ENCODE assay signal across 28 cellular contexts in the genomic region with DNA sequence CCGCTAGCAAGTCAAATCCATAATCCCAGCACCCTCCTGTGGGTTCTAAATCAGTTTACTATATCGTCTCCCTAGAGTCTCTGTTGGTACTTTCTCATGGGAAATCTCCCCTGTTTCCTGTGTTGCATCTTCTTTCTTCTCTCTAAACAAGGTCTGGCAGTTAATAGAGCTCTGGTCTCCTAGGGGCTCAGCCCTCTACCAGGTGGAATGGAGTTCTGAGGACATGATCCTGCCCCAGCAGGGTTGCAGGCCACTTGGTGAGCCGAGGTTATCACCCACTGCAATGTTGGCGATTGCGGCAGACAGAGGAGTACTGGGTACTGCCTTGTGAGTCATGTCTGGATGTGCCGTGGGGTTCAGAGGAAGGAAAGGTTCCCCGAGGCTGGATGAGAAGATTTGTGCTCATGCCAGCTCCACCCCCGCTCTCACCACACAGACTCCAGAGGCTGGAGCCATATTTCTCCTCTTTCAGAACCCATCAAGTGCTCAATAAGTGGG. TPM values are rescaled to one million over a fixed set of nuclear protein-coding genes. Genes with fewer than 3 reads are reported as not detected.
A peak's percentile ranks its signal among the peaks of the same experiment; 100 is the strongest.
DNase-seq lines count a peak whose midpoint lies in the region; ATAC-seq and TF ChIP-seq lines count a peak whose summit lies in the region.
"Had no signal": no experiment of that assay in that cellular context is flagged by ENCODE, and none has a peak within 500 bp of the region (broad histone marks: within the 10 kb centered on the region; RNA-seq: fewer than 3 reads in every experiment).

No MANE protein-coding gene starts in this region.

- no peaks in the 10 kb centered on the region for H3F3A ChIP-seq in GM23248 (ENCODE audit: insufficient read depth)

- ATAC-seq in right cardiac atrium (no peak), HG02571 (IDR thresholded peaks at IDR 0.05; ENCODE audit: unreplicated experiment) (no peak)
- ATAC-seq: activated CD8-positive, alpha-beta memory T cell treated with anti-CD3 and anti-CD28 coated beads, Interleukin-2, amount 10 ng/mL, durations not matched to agents 7 days and 5 days; K562; naive thymus-derived CD8-positive, alpha-beta T cell; pancreas had no signal

- CTCF ChIA-PET in RWPE1 (lab: Yijun Ruan, JAX): no interaction called here

- no peak overlapping the region for H3K4me3 ChIP-seq in GM23248
- H3K4me3 ChIP-seq in epithelial cell of esophagus (ENCODE audit: low read length): no peak overlapping the region
- no peak overlapping the region for H3K4me3 ChIP-seq in osteoblast (ENCODE audit: insufficient read depth, low read length)
- no peak overlapping the region for H3K4me3 ChIP-seq in right cardiac atrium (ENCODE audit: low read length)
- H3K4me3 ChIP-seq in esophagus squamous epithelium: no peak overlapping the region
- H3K4me3 ChIP-seq: K562, pancreas, right atrium auricular region, thyroid gland had no signal

- POLR2A ChIA-PET in RWPE1 (lab: Yijun Ruan, JAX; ENCODE audit: low non-redundant PET): no interaction called here

- no peak overlapping the region for H3K9ac ChIP-seq in GM23248

- TF ChIP-seq CTCF in RWPE1 (conservative IDR thresholded peaks at IDR 0.05; ENCODE audit: low read depth) (no peak), epithelial cell of esophagus (IDR thresholded peaks at IDR 0.05; ENCODE audit: insufficient read depth, low read depth, low read length, missing control alignments) (no peak), osteoblast (IDR thresholded peaks at IDR 0.05; ENCODE audit: extremely low read depth, low read depth, low read length) (no peak), esophagus squamous epithelium (IDR thresholded peaks at IDR 0.05) (no peak)

- no peaks in the 10 kb centered on the region for H3K36me3 ChIP-seq in GM23248 (ENCODE audit: low read depth)
- no peaks in the 10 kb centered on the region for H3K36me3 ChIP-seq in osteoblast (ENCODE audit: insufficient read depth, low read length)
- H3K36me3 ChIP-seq in esophagus squamous epithelium: no peaks in the 10 kb centered on the region
- H3K36me3 ChIP-seq: pancreas, right atrium auricular region, thyroid gland, WERI-Rb-1 had no signal

- H3K4me1 ChIP-seq in GM23248 (ENCODE audit: insufficient read depth) (no peaks in the 10 kb centered on the region; the same call in 1 of the 2 replicates), osteoblast (ENCODE audit: insufficient read depth, low read length) (peaks cover 30% of the 10 kb centered on the region), right cardiac atrium (ENCODE audit: control insufficient read depth, insufficient read depth, low read length) (no peaks in the 10 kb centered on the region), esophagus squamous epithelium (no peaks in the 10 kb centered on the region)
- H3K4me1 ChIP-seq: pancreas, right atrium auricular region, thyroid gland had no signal

- intact Hi-C loops in right cardiac atrium (cut with DNase I): no loop called here
- intact Hi-C loops in esophagus squamous epithelium (cut with DNase I): no loop called here

- H3K79me2 ChIP-seq in GM23248 (ENCODE audit: insufficient read depth): no peaks in the 10 kb centered on the region
- no peaks in the 10 kb centered on the region for H3K79me2 ChIP-seq in osteoblast (ENCODE audit: insufficient read depth, low read length)

- H3K9me2 ChIP-seq in GM23248 (ENCODE audit: insufficient read depth): no peaks in the 10 kb centered on the region

- H3K27ac ChIP-seq in GM23248 (no peak overlapping the region), RWPE1 (no peak overlapping the region), osteoblast (ENCODE audit: low read depth, low read length) (no peak overlapping the region), right cardiac atrium (ENCODE audit: low read length) (no peak overlapping the region), esophagus squamous epithelium (no peak overlapping the region)
- H3K27ac ChIP-seq: pancreas, right atrium auricular region, thyroid gland, WERI-Rb-1 had no signal

- WGBS in GM23248 (ENCODE audit: low coverage in 1 of 2, low lambda C conversion rate in 2 of 2, missing lambda C conversion rate in 2 of 2), 2 experiments: 58 to 60% methylated on average over 8 of the region's 8 CpGs
- WGBS in right cardiac atrium: 68% methylated on average over 8 of the region's 8 CpGs
- WGBS in esophagus squamous epithelium, 2 donors: 48 to 59% methylated on average over 7 to 8 of the region's 8 CpGs

- H4K20me1 ChIP-seq in GM23248 (ENCODE audit: insufficient read depth) (no peaks in the 10 kb centered on the region), osteoblast (ENCODE audit: insufficient read depth, low read length) (no peaks in the 10 kb centered on the region)

- no peak overlapping the region for H2AFZ ChIP-seq in GM23248
- peak overlapping the region; percentile 4 for H2AFZ ChIP-seq in osteoblast (ENCODE audit: low read length)

- in situ Hi-C loops in GM23248 (cut with MboI): no loop called here

- no peak for TF ChIP-seq POLR2A in esophagus squamous epithelium (IDR thresholded peaks at IDR 0.05)

- H3K4me2 ChIP-seq in GM23248 (ENCODE audit: unreplicated experiment) (no peak overlapping the region), osteoblast (ENCODE audit: insufficient read depth, low read length) (no peak overlapping the region)

- peak; percentile 42 for DNase-seq in GM23248
- DNase-seq in RWPE1 (ENCODE audit: low spot score): peak; percentile 64
- DNase-seq in epithelial cell of esophagus (ENCODE audit: low read depth): peak; percentile 47
- DNase-seq in osteoblast (ENCODE audit: insufficient read length, low spot score, missing footprints): no peak
- no peak for DNase-seq in right cardiac atrium
- no peak for DNase-seq in esophagus squamous epithelium (lab: John Stamatoyannopoulos, UW)
- no peak for DNase-seq in NCI-H2227 treated with DMSO at 0.1 percent for 48 hours (lab: John Stamatoyannopoulos, UW)
- DNase-seq: activated CD4-positive, alpha-beta T cell treated with anti-CD3 and anti-CD28 coated beads, Interleukin-2, amount 10 ng/mL, durations not matched to agents 7 days and 5 days; activated CD8-positive, alpha-beta memory T cell treated with anti-CD3 and anti-CD28 coated beads, Interleukin-2, amount 10 ng/mL, durations not matched to agents 7 days and 5 days; activated naive CD4-positive, alpha-beta T cell treated with anti-CD3 and anti-CD28 coated beads, Interleukin-2, amount 10 ng/mL, durations not matched to agents 7 days and 5 days; amygdala; CD4-positive, CD25-positive, alpha-beta regulatory T cell; central memory CD4-positive, alpha-beta T cell; head of caudate nucleus; HFFc6; left cardiac atrium; MV-4-11; naive thymus-derived CD8-positive, alpha-beta T cell; NCI-H1694; NCI-H526 treated with DMSO at 0.1 percent for 48 hours; pancreas had no signal

- H3K27me3 ChIP-seq in GM23248 (replicated peaks; ENCODE audit: insufficient read depth): peaks cover 30% of the 10 kb centered on the region
- no peaks in the 10 kb centered on the region for H3K27me3 ChIP-seq in osteoblast (ENCODE audit: insufficient read depth, low read length)
- peaks cover 2% of the 10 kb centered on the region for H3K27me3 ChIP-seq in right cardiac atrium (ENCODE audit: control insufficient read depth, insufficient read depth)
- peaks cover 0 to 65% (median 0%) of the 10 kb centered on the region in 4 donors for H3K27me3 ChIP-seq in esophagus squamous epithelium
- H3K27me3 ChIP-seq: pancreas, right atrium auricular region, thyroid gland had no signal

- H3K9me3 ChIP-seq in GM23248 (ENCODE audit: low read depth): no peaks in the 10 kb centered on the region
- H3K9me3 ChIP-seq in osteoblast (ENCODE audit: low read depth, low read length): no peaks in the 10 kb centered on the region
- no peaks in the 10 kb centered on the region for H3K9me3 ChIP-seq in right cardiac atrium (ENCODE audit: control insufficient read depth, low read length)
- no peaks in the 10 kb centered on the region for H3K9me3 ChIP-seq in esophagus squamous epithelium
- H3K9me3 ChIP-seq: pancreas, right atrium auricular region, thyroid gland had no signal

RNA-seq across cellular contexts. Expression of gene SIX2, which starts 59.4 kb away (rescaled TPM):
- total RNA-seq in GM23248 (2014; rRNA removed; shearing (Covaris generic)): 0.63 TPM in 1 of 2 replicates, not detected in the other
- 0.19 and 0.22 TPM in 2 replicates for polyA plus RNA-seq in GM23248 (2016; fragmentation: Nextera tagmentation; extraction: Ambion mirVana)
- total RNA-seq in osteoblast: 14.8 and 15.9 TPM in 2 replicates
- under 1 TPM; 0.31 to 0.65 (median 0.48) TPM for total RNA-seq in right cardiac atrium
- polyA plus RNA-seq in right cardiac atrium: 0.77 TPM
- total RNA-seq in esophagus squamous epithelium: under 1 TPM in 1 of 4 donors, not detected in 3; 0.19 TPM
- total RNA-seq: activated CD4-positive, alpha-beta T cell treated with anti-CD3 and anti-CD28 coated beads, Interleukin-2, amount 10 ng/mL, durations not matched to agents 7 days and 5 days; activated CD8-positive, alpha-beta memory T cell treated with anti-CD3 and anti-CD28 coated beads, Interleukin-2, amount 10 ng/mL, durations not matched to agents 7 days and 5 days; activated T-helper 1 cell treated with anti-CD3 and anti-CD28 coated beads, Interleukin-12 subunit alpha, Interleukin-12 subunit beta, Interleukin-2, Interleukin-4 antibody, amounts not matched to agents 30 ng/mL and 10 ng/mL and 1 ng/mL, durations not matched to agents 14 hours and 24 hours and 36 hours; CD4-positive, CD25-positive, alpha-beta regulatory T cell; dermis microvascular lymphatic vessel endothelial cell; HFFc6; K562; naive thymus-derived CD8-positive, alpha-beta T cell had no signal
- polyA plus RNA-seq: CD4-positive, CD25-positive, alpha-beta regulatory T cell; K562; naive thymus-derived CD8-positive, alpha-beta T cell had no signal

Comparison
In these comparisons a context has a peak if more than half of its experiments do, and no peak if none do; other contexts are left out.
1. DNase-seq: peak in GM23248 (single experiment), RWPE1 (single experiment) and epithelial cell of esophagus (single experiment); none in osteoblast (single experiment), right cardiac atrium (0 of 3), esophagus squamous epithelium (single experiment) and NCI-H2227 treated with DMSO at 0.1 percent for 48 hours (single experiment).